Comparison of ENCODE assay signal across 19 cellular contexts in genomic region chr7:99460651-99461050, GRCh38. TPM values are rescaled to one million over a fixed set of nuclear protein-coding genes. Genes with fewer than 3 reads are reported as not detected.
DNase-seq lines count a peak whose midpoint lies in the region; ATAC-seq, FAIRE-seq and TF ChIP-seq lines count a peak whose summit lies in the region.
"Had no signal": no experiment of that assay in that cellular context is flagged by ENCODE, and none has a peak within 500 bp of the region (broad histone marks: within the 10 kb centered on the region; RNA-seq: fewer than 3 reads in every experiment).

No MANE protein-coding gene starts in this region.

- H3K4me3 ChIP-seq in DND-41 (ENCODE audit: low read depth in 1 of 2, low read length in 2 of 2), result no peak overlapping the region; a peak in 1 of 4 replicates
- no peak overlapping the region for H3K4me3 ChIP-seq in bronchial epithelial cell (ENCODE audit: low read depth, low read length)
- H3K4me3 ChIP-seq in parathyroid adenoma (ENCODE audit: low read depth, low read length), result no peak overlapping the region
- no peak overlapping the region for H3K4me3 ChIP-seq in esophagus muscularis mucosa
- H3K4me3 ChIP-seq: lower lobe of right lung, upper lobe of left lung had no signal

- intact Hi-C loops in esophagus muscularis mucosa (cut with DNase I), result no loop called here

- no peaks in the 10 kb centered on the region for H3K27me3 Mint-ChIP-seq in activated T-cell treated with anti-CD3 and anti-CD28 coated beads, Interleukin-2, amount 50 U/mL, for 24 hours
- H3K27me3 Mint-ChIP-seq: dendritic cell treated with granulocyte-macrophage colony-stimulating factor and Interleukin-4, amounts not matched to agents 40 ng/mL and 50 ng/mL, for 4 days; naive B cell; stimulated activated memory B cell treated with anti-CD40 and anti-IgM and Interleukin-4, amounts not matched to agents 10 μg/mL and 1 μg/mL and 100 μg/mL, for 72 hours; T-cell had no signal

- H3K4me1 ChIP-seq in DND-41 (ENCODE audit: insufficient read depth, low read length) (peaks cover 36% of the 10 kb centered on the region), parathyroid adenoma (peaks cover 11% of the 10 kb centered on the region), esophagus muscularis mucosa (peaks cover 36 to 67% (median 56%) of the 10 kb centered on the region in 4 donors)

- H3K27ac ChIP-seq in DND-41 (ENCODE audit: low read length), result no peak overlapping the region
- peak overlapping the region; percentile 1 for H3K27ac ChIP-seq in parathyroid adenoma
- H3K27ac ChIP-seq in esophagus muscularis mucosa (replicated peaks in 1 of 4), result no peak overlapping the region
- H3K27ac ChIP-seq: lower lobe of right lung, upper lobe of left lung had no signal

- H3K36me3 ChIP-seq in DND-41 (ENCODE audit: insufficient read depth, low read length) (peaks cover 82% of the 10 kb centered on the region), bronchial epithelial cell (ENCODE audit: control insufficient read depth, insufficient read depth, low read length) (peaks cover 24% of the 10 kb centered on the region), parathyroid adenoma (ENCODE audit: control insufficient read depth, insufficient read depth, low read length) (no peaks in the 10 kb centered on the region), esophagus muscularis mucosa (peaks cover 26 to 77% (median 56%) of the 10 kb centered on the region in 4 donors)

- TF ChIP-seq EP300 in esophagus muscularis mucosa (IDR thresholded peaks at IDR 0.05), result no peak

- no peak for TF ChIP-seq POLR2A in esophagus muscularis mucosa (IDR thresholded peaks at IDR 0.05; ENCODE audit: low read depth)

- ATAC-seq in DND-41 (ENCODE audit: insufficient read depth, low read depth) (no peak), GM18907 (IDR thresholded peaks at IDR 0.05; ENCODE audit: unreplicated experiment) (no peak)
- ATAC-seq: esophagus mucosa; lower lobe of right lung; stimulated activated memory B cell treated with anti-CD40 and anti-IgM and Interleukin-4, amounts not matched to agents 10 μg/mL and 1 μg/mL and 100 μg/mL, for 72 hours; T-cell had no signal

- H3K9me3 ChIP-seq in DND-41 (ENCODE audit: insufficient read depth, low read length, severe bottlenecking) (no peaks in the 10 kb centered on the region), parathyroid adenoma (ENCODE audit: control insufficient read depth, low read length) (no peaks in the 10 kb centered on the region), esophagus muscularis mucosa (no peaks in the 10 kb centered on the region)
- H3K9me3 ChIP-seq: lower lobe of right lung, upper lobe of left lung had no signal

- H3K4me3 Mint-ChIP-seq in activated T-cell treated with anti-CD3 and anti-CD28 coated beads, Interleukin-2, amount 50 U/mL, for 24 hours, result no peak overlapping the region
- H3K4me3 Mint-ChIP-seq: dendritic cell treated with granulocyte-macrophage colony-stimulating factor and Interleukin-4, amounts not matched to agents 40 ng/mL and 50 ng/mL, for 4 days; stimulated activated memory B cell treated with anti-CD40 and anti-IgM and Interleukin-4, amounts not matched to agents 10 μg/mL and 1 μg/mL and 100 μg/mL, for 72 hours; T-cell had no signal

- H2AFZ ChIP-seq in DND-41 (ENCODE audit: low read depth, low read length), result no peak overlapping the region
- H2AFZ ChIP-seq in parathyroid adenoma, result no peak overlapping the region

- DNase-seq in activated T-cell treated with anti-CD3 and anti-CD28 coated beads, Interleukin-2, amount 50 U/mL, for 24 hours, result no peak
- DNase-seq in activated T-cell treated with anti-CD3 and anti-CD28 coated beads for 4 hours (no peak), DND-41 (no peak), bronchial epithelial cell (ENCODE audit: low read depth) (peak; percentile 73), esophagus muscularis mucosa (ENCODE audit: extremely low spot score) (no peak), foreskin melanocyte (no peak)
- DNase-seq: ACHN, activated gamma-delta T cell, naive B cell, NCI-H1694, NCI-H226, T-cell, upper lobe of left lung had no signal

- WGBS in esophagus muscularis mucosa, result 89% methylated on average over 11 of the region's 11 CpGs

- FAIRE-seq in bronchial epithelial cell (lab: Jason Lieb, UNC), result no peak

- H3K27me3 ChIP-seq in DND-41 (ENCODE audit: insufficient read depth, low read length, poor library complexity) (no peaks in the 10 kb centered on the region), bronchial epithelial cell (ENCODE audit: control insufficient read depth, insufficient read depth, low read length) (no peaks in the 10 kb centered on the region), parathyroid adenoma (ENCODE audit: control insufficient read depth, insufficient read depth, low read length) (no peaks in the 10 kb centered on the region), esophagus muscularis mucosa (no peaks in the 10 kb centered on the region)
- H3K27me3 ChIP-seq: upper lobe of left lung had no signal

- TF ChIP-seq CTCF in DND-41 (IDR thresholded peaks at IDR 0.05; ENCODE audit: borderline replicate concordance, extremely low read depth, low read length, poor library complexity, severe bottlenecking) (no peak), bronchial epithelial cell (IDR thresholded peaks at IDR 0.05; ENCODE audit: insufficient read depth, low read length, severe bottlenecking) (no peak), parathyroid adenoma (IDR thresholded peaks at IDR 0.05) (no peak), esophagus muscularis mucosa (IDR thresholded peaks at IDR 0.05) (no peak)

- H3K79me2 ChIP-seq in DND-41 (ENCODE audit: insufficient read depth, low read length) (peaks cover 95% of the 10 kb centered on the region), parathyroid adenoma (peaks cover 66% of the 10 kb centered on the region)

- H4K20me1 ChIP-seq in DND-41 (ENCODE audit: insufficient read depth, low read length), result peaks cover 73% of the 10 kb centered on the region

- no peaks in the 10 kb centered on the region for H3K9me3 Mint-ChIP-seq in activated T-cell treated with anti-CD3 and anti-CD28 coated beads, Interleukin-2, amount 50 U/mL, for 24 hours
- H3K9me3 Mint-ChIP-seq: dendritic cell treated with granulocyte-macrophage colony-stimulating factor and Interleukin-4, amounts not matched to agents 40 ng/mL and 50 ng/mL, for 4 days; naive B cell; stimulated activated memory B cell treated with anti-CD40 and anti-IgM and Interleukin-4, amounts not matched to agents 10 μg/mL and 1 μg/mL and 100 μg/mL, for 72 hours; T-cell had no signal

- peak overlapping the region; percentile 24; the same call in 1 of the 2 replicates for H3K4me2 ChIP-seq in DND-41 (ENCODE audit: insufficient read depth, low read length)
- no peak overlapping the region for H3K4me2 ChIP-seq in parathyroid adenoma (ENCODE audit: low read length)

- H3K9ac ChIP-seq in DND-41 (ENCODE audit: low read depth, low read length) (no peak overlapping the region), parathyroid adenoma (no peak overlapping the region)

- H3K36me3 Mint-ChIP-seq in activated T-cell treated with anti-CD3 and anti-CD28 coated beads, Interleukin-2, amount 50 U/mL, for 24 hours (ENCODE audit: low read depth), result peaks cover 88% of the 10 kb centered on the region

- H3K27ac Mint-ChIP-seq in activated T-cell treated with anti-CD3 and anti-CD28 coated beads, Interleukin-2, amount 50 U/mL, for 24 hours, result peak overlapping the region; percentile 65
- H3K27ac Mint-ChIP-seq: dendritic cell treated with granulocyte-macrophage colony-stimulating factor and Interleukin-4, amounts not matched to agents 40 ng/mL and 50 ng/mL, for 4 days; stimulated activated memory B cell treated with anti-CD40 and anti-IgM and Interleukin-4, amounts not matched to agents 10 μg/mL and 1 μg/mL and 100 μg/mL, for 72 hours had no signal

- peaks cover 48% of the 10 kb centered on the region for H3K4me1 Mint-ChIP-seq in activated T-cell treated with anti-CD3 and anti-CD28 coated beads, Interleukin-2, amount 50 U/mL, for 24 hours (ENCODE audit: low read depth)

RNA-seq across cellular contexts. Expression of gene ATP5MF, which starts 5.3 kb away (rescaled TPM):
- total RNA-seq in bronchial epithelial cell (241 and 333 TPM in 2 replicates), esophagus muscularis mucosa (100 to 1,000 TPM; 487 to 697 (median 507) TPM)

RNA-seq across cellular contexts. Expression of gene ZNF789, which starts 12.0 kb away (rescaled TPM):
- 2.9 and 4.1 TPM in 2 replicates for total RNA-seq in bronchial epithelial cell
- 1 to 10 TPM; 2.5 to 6.2 (median 3.0) TPM for total RNA-seq in esophagus muscularis mucosa

RNA-seq across cellular contexts. Expression of gene CPSF4, which starts 21.9 kb away (rescaled TPM):
- 48.3 and 54.5 TPM in 2 replicates for total RNA-seq in bronchial epithelial cell
- 10 to 100 TPM; 19.1 to 25.3 (median 20.8) TPM for total RNA-seq in esophagus muscularis mucosa

RNA-seq across cellular contexts. Expression of gene PTCD1, which starts 22.1 kb away (rescaled TPM):
- total RNA-seq in bronchial epithelial cell, result 10.6 and 11.3 TPM in 2 replicates
- 10 to 100 TPM in 1 of 4 donors, 1 to 10 TPM in 3; 5.3 to 10.2 (median 7.6) TPM for total RNA-seq in esophagus muscularis mucosa

RNA-seq across cellular contexts. Expression of gene ZNF394, which starts 39.4 kb away (rescaled TPM):
- total RNA-seq in bronchial epithelial cell (20.4 and 24.2 TPM in 2 replicates), esophagus muscularis mucosa (10 to 100 TPM; 26.6 to 37.9 (median 32.7) TPM)
